In genomic region chr10:117741524-117741923, GRCh38 we compare ENCODE assay signal across 24 cellular contexts.
DNase-seq lines count a peak whose midpoint lies in the region; ATAC-seq, FAIRE-seq and TF ChIP-seq lines count a peak whose summit lies in the region.
"Had no signal": no experiment of that assay in that cellular context is flagged by ENCODE, and none has a peak within 500 bp of the region (broad histone marks: within the 10 kb centered on the region; RNA-seq: fewer than 3 reads in every experiment).

No MANE protein-coding gene starts in this region.

- TF ChIP-seq CTCF in AG04449 (IDR thresholded peaks at IDR 0.05; ENCODE audit: insufficient read depth, low read length, missing control alignments) (peak; percentile 6), HCT116 (IDR thresholded peaks at IDR 0.05 in 2 of 3, conservative IDR thresholded peaks at IDR 0.05 in 1 of 3; ENCODE audit: borderline replicate concordance in 1 of 3, insufficient read depth in 1 of 3, low read depth in 2 of 3, low read length in 2 of 3) (peak in 2 of 3 experiments; percentile 64 to 76; a peak in 4 of 6 replicates), astrocyte of the cerebellum (IDR thresholded peaks at IDR 0.05; ENCODE audit: low read depth, low read length, missing control alignments) (peak; percentile 13), kidney (IDR thresholded peaks at IDR 0.05; ENCODE audit: borderline replicate concordance, extremely low read depth, insufficient read depth) (peak; percentile 14), psoas muscle (IDR thresholded peaks at IDR 0.05) (no peak)

- no peak overlapping the region for H3K4me2 ChIP-seq in HCT116 (ENCODE audit: low read length)

- H3K4me1 ChIP-seq in HCT116 (ENCODE audit: control insufficient read depth in 1 of 2, insufficient read depth in 2 of 2, low read length in 2 of 2) = peaks cover under 1 to 6% of the 10 kb centered on the region in 2 experiments; a peak in 3 of 4 replicates
- peaks cover 0 to 6% of the 10 kb centered on the region in 2 donors for H3K4me1 ChIP-seq in kidney (ENCODE audit: control insufficient read depth in 1 of 2, insufficient read depth in 1 of 2, low read depth in 1 of 2, low read length in 2 of 2)
- H3K4me1 ChIP-seq in psoas muscle = no peaks in the 10 kb centered on the region
- H3K4me1 ChIP-seq: adrenal gland, gastrocnemius medialis had no signal

- no peak overlapping the region for H2AFZ ChIP-seq in HCT116 (ENCODE audit: low read depth, low read length, poor library complexity, severe bottlenecking)

- no peaks in the 10 kb centered on the region for H3K79me2 ChIP-seq in HCT116 (ENCODE audit: insufficient read depth, low read length)

- DNase-seq in AG04449 (ENCODE audit: low read depth, low spot score) (no peak), HCT116 (ENCODE audit: low read depth, low spot score) (no peak), astrocyte of the cerebellum (ENCODE audit: low read depth) (no peak), kidney (no peak), psoas muscle (no peak), iPS-NIHi7 (ENCODE audit: extremely low spot score) (no peak), mucosa of gallbladder (ENCODE audit: low spot score) (no peak)
- DNase-seq: ACHN; activated B cell treated with CpG ODN at 0.5 μM for 24 hours; adrenal gland; CD8-positive, alpha-beta memory T cell; EL; gastrocnemius medialis; HCEC 1CT; immature natural killer cell; naive thymus-derived CD8-positive, alpha-beta T cell; NCI-H1092; NK-92 treated with Interleukin-12 subunit alpha and Interleukin-12 subunit beta, amount 100 ng/mL, for 24 hours; stimulated activated CD4-positive, alpha-beta T cell treated with anti-CD3 and anti-CD28 coated beads, Interleukin-15, amount 100 ng/mL, for 24 hours; stimulated activated naive CD4-positive, alpha-beta T cell treated with Interleukin-2 at 50 U/mL for 16 hours; T-helper 1 cell had no signal

- peaks cover 18% of the 10 kb centered on the region; the same call in 1 of the 2 replicates for H3K27me3 ChIP-seq in HCT116 (ENCODE audit: insufficient read depth, low read length)
- peaks cover 0 to 4% (median 2%) of the 10 kb centered on the region in 3 donors for H3K27me3 ChIP-seq in psoas muscle (ENCODE audit: insufficient read depth in 3 of 3, low read length in 2 of 3)
- H3K27me3 ChIP-seq: adrenal gland, gastrocnemius medialis had no signal

- intact Hi-C loops in HCT116 (cut with micrococcal nuclease) = no loop called here
- intact Hi-C loops in kidney (cut with DNase I) = no loop called here
- intact Hi-C loops in psoas muscle (cut with DNase I) = no loop called here

- RAD21 ChIA-PET in HCT116 (lab: Charles Lee; ENCODE audit: low non-redundant PET in 1 of 2, low total read pairs in 2 of 2, uncharacterized antibody in 2 of 2, unreplicated experiment in 2 of 2) = no interaction called here

- no peaks in the 10 kb centered on the region for H3K9me2 ChIP-seq in HCT116 (ENCODE audit: insufficient read depth)

- H3K9me3 ChIP-seq in HCT116 (ENCODE audit: control insufficient read depth in 1 of 2, insufficient read depth in 1 of 2, low read depth in 1 of 2, low read length in 2 of 2) (no peaks in the 10 kb centered on the region), kidney (ENCODE audit: control insufficient read depth in 1 of 2, low read length in 2 of 2) (no peaks in the 10 kb centered on the region), psoas muscle (no peaks in the 10 kb centered on the region)
- H3K9me3 ChIP-seq: adrenal gland, gastrocnemius medialis had no signal

- no peak for TF ChIP-seq POLR2A in HCT116 (IDR thresholded peaks at IDR 0.05; ENCODE audit: borderline replicate concordance, extremely low read depth, insufficient read depth, insufficient read length)

- no peak overlapping the region for H3K9ac ChIP-seq in HCT116 (ENCODE audit: low read length)
- H3K9ac ChIP-seq in kidney (ENCODE audit: low read length in 2 of 2) = no peak overlapping the region

- no peak for TF ChIP-seq RAD21 in HCT116 (IDR thresholded peaks at IDR 0.05; ENCODE audit: low read depth)

- no TSS peak for BruUV-seq in HCT116 (replicated peaks; lab: Mats Ljungman, UMichigan)

- no peaks in the 10 kb centered on the region for H4K20me1 ChIP-seq in HCT116 (ENCODE audit: insufficient read depth)

- POLR2A ChIA-PET in AG04449 (lab: Yijun Ruan, JAX) = no interaction called here
- POLR2A ChIA-PET in HCT116 (lab: Charles Lee) = interaction anchor here (0.6 kb wide), 1 partner anchor 25 kb away, joined by 4 read pairs; no protein-coding TSS in a partner anchor

- H3K4me3 ChIP-seq in AG04449 (ENCODE audit: low read depth, low read length) = no peak overlapping the region
- no peak overlapping the region for H3K4me3 ChIP-seq in HCT116 (replicated peaks in 1 of 2; ENCODE audit: low read depth in 1 of 2, low read length in 2 of 2)
- H3K4me3 ChIP-seq in astrocyte of the cerebellum (ENCODE audit: low read depth, low read length) = no peak overlapping the region
- H3K4me3 ChIP-seq in kidney (ENCODE audit: low read length in 2 of 2) = no peak overlapping the region
- no peak overlapping the region for H3K4me3 ChIP-seq in psoas muscle
- H3K4me3 ChIP-seq: adrenal gland, gastrocnemius medialis had no signal

- H3K27ac ChIP-seq in HCT116 (ENCODE audit: low read depth, low read length) (no peak overlapping the region), kidney (ENCODE audit: low read depth in 2 of 2, low read length in 2 of 2) (no peak overlapping the region), psoas muscle (no peak overlapping the region)
- H3K27ac ChIP-seq: adrenal gland, gastrocnemius medialis had no signal

- ATAC-seq in HCT116 (peak; percentile 82), psoas muscle (no peak), GM18868 (IDR thresholded peaks at IDR 0.05; ENCODE audit: unreplicated experiment) (no peak)
- ATAC-seq: gastrocnemius medialis; naive thymus-derived CD8-positive, alpha-beta T cell; Right ventricle myocardium inferior had no signal

- CTCF ChIA-PET in AG04449 (lab: Yijun Ruan, JAX) (no interaction called here), HCT116 (lab: Charles Lee) (interaction anchor here (0.7 to 1.0 kb wide), 5 partner anchors 9 to 503 kb away, joined by 3 to 4 read pairs (median 3); no protein-coding TSS in a partner anchor)

- 74 to 81% (median 77%) methylated on average over 4 of the region's 4 CpGs for WGBS in psoas muscle, 3 donors

- in situ Hi-C loops in astrocyte of the cerebellum (cut with HindIII; ENCODE audit: low sequenced_read_pairs) = no loop called here

- H3K36me3 ChIP-seq in HCT116 (ENCODE audit: control insufficient read depth in 1 of 2, insufficient read depth in 2 of 2, low read length in 2 of 2) (no peaks in the 10 kb centered on the region), kidney (ENCODE audit: control insufficient read depth in 1 of 2, insufficient read depth in 2 of 2, low read length in 2 of 2) (no peaks in the 10 kb centered on the region), psoas muscle (ENCODE audit: insufficient read depth in 1 of 2, low read depth in 1 of 2) (no peaks in the 10 kb centered on the region)
- H3K36me3 ChIP-seq: adrenal gland, gastrocnemius medialis had no signal

- FAIRE-seq in kidney (lab: Jason Lieb, UNC) = no peak
- FAIRE-seq: endometrium had no signal

TF ChIP-seq in HCT116, 20 proteins besides CTCF, POLR2A, EP300 and RAD21:
- no peak for TF ChIP-seq ZFX (IDR thresholded peaks at IDR 0.05)
- no peak for TF ChIP-seq POLR2AphosphoS5 (IDR thresholded peaks at IDR 0.05; ENCODE audit: low read depth, low read length)
- TF ChIP-seq ZBTB33 (IDR thresholded peaks at IDR 0.05; ENCODE audit: extremely low read depth, insufficient replicate concordance, low read length) = no peak
- TF ChIP-seq REST (IDR thresholded peaks at IDR 0.05; ENCODE audit: low read depth) = no peak
TF ChIP-seq in HCT116: peak in this region for 0.
